ENCODE assay signal across 2 cellular contexts in the genomic region with DNA sequence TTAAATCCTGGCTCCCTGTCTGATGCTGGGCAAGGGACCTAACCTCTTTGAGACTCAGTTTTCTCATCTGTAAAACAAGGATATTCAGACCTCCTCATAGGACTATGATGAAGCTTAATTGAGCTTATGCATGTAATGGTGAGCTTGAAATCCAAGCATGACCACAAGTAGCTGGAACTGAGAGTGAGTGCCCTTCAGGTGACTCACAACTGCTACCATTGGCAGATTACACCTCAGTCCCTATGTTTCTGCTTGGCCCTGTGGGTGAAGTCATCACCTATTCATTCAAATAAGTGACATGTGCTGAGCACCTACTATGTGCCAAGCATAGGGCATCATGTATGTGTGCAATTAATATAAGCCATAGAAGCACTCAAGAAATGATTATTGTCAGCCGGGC.
TF ChIP-seq lines count a peak whose summit lies in the region.

No MANE protein-coding gene starts in this region.

TF ChIP-seq in SK-N-SH, 30 proteins besides CTCF, POLR2A, EP300 and RAD21 (continued from another document):
- no peak for TF ChIP-seq GABPA (IDR thresholded peaks at IDR 0.05; ENCODE audit: low read depth)

TF ChIP-seq in SK-N-SH treated with all-trans-retinoic acid at 6 μM for 48 hours, 23 proteins besides CTCF, POLR2A, EP300 and RAD21:
- no peak for TF ChIP-seq ZNF565 (CRISPR knock-in tag; conservative IDR thresholded peaks at IDR 0.05; ENCODE audit: low read depth)
